1 cellular context compared by ENCODE assay signal in the genomic region with DNA sequence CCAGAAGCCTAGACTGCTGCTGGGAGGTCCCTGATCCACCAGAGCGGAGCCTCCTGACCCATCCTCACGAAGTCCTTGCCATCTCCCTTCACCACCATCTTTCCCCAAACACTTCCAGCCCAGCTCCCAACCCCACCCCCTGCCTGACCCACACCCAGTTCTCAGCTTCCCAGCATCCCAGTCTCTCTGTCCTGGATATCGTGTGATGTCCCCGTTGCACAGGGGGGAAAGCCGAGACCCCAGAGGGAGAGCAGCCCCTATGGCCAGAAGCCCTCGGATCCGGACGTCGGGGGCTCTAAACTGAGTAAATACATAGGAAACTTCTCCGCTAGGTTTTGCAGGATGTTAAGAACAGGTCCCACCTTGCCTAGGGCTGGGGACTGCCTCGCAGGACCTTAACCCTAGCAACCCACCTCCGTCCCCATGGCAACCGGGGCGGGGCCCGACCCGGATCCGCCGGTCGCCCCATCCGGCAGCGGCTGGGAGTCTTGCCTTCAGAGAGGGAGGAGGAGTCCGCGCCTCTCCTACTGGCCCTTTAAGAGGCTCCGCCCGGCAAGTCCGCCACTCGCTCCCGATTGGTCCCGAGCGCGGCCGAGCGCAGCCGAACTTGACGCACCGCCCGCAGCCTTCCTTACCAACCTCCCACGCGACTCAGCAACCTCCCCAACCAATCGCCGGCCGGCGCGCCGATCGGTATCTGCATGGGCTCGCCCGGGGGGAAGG.
TF ChIP-seq lines count a peak whose summit lies in the region.

No MANE protein-coding gene starts in this region.

TF ChIP-seq in endothelial cell of umbilical vein, 7 proteins besides CTCF, POLR2A, EP300 and RAD21:
- no peak for TF ChIP-seq EZH2 (IDR thresholded peaks at IDR 0.05; ENCODE audit: borderline replicate concordance, low read depth, low read length, severe bottlenecking)
- TF ChIP-seq FOS (IDR thresholded peaks at IDR 0.05; ENCODE audit: borderline replicate concordance, insufficient read depth, low read length) = no peak
- peak; percentile 66 for TF ChIP-seq GATA2 (IDR thresholded peaks at IDR 0.05; ENCODE audit: insufficient read depth, insufficient read length, low read depth, low read length)
